Comparison of ENCODE assay signal across 1 cellular context in the genomic region with DNA sequence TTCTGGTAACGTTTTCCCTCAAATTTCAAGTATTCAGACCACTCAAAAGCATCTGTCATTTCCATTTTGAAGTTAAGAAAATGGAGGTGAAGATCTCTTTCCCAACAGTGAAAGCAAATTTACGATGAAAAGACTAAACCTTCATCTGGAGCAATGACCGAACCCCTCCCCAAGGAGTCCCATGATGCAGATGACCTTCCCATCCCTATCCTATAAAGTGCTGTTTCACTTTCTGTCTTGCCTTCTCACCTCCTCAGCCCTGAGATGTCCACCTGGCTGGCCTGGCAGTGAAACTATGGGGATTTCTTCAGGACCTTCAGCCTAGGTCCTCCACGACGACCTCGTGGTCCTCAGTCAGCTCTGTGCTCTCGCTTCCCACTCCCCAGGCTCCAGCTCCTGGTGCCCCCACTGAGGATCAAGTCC.
TF ChIP-seq lines count a peak whose summit lies in the region.

No MANE protein-coding gene starts in this region.

TF ChIP-seq in GM23338, 12 proteins besides CTCF, POLR2A, EP300 and RAD21 (continued from another document):
- TF ChIP-seq STAT1 (IDR thresholded peaks at IDR 0.05; ENCODE audit: unreplicated experiment) = no peak
